8 cellular contexts compared by ENCODE assay signal in the genomic region with DNA sequence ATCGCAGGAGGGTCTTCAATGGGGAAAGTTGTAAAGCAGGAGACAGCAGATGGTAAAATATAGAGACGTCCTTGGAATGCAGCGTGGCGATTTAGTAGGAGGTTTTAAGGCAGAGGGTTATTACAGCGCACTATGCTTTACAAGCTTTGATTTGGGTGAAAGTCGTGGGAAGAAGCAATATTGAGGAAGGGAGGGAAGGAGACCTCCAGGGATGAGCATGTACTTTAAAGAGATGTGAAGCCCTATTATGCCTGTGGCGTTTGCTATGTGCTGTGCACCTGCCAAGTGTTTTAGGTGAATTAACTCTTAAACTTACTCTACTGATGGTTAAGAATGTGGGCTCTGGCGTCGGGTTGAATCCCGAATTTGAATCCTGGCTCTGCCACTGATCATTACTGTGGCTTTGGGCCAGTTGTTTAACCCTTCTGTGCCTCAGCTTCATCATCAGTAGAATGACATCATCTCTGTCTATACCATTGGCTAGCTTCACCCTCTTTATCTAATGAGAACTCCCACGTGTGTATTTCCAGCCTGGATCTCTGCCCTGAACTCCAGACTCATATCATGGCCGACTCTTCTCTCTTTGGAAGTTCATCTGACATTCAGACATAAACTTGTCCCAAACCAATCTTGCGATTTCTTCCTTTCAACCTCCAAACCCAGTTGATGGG. TPM values are rescaled to one million over a fixed set of nuclear protein-coding genes. Genes with fewer than 3 reads are reported as not detected.
A peak's percentile ranks its signal among the peaks of the same experiment; 100 is the strongest.
DNase-seq lines count a peak whose midpoint lies in the region; ATAC-seq and TF ChIP-seq lines count a peak whose summit lies in the region.

No MANE protein-coding gene starts in this region.

- H3K4me1 ChIP-seq in adrenal gland (replicated peaks in 1 of 2), result peaks cover 3 to 14% of the 10 kb centered on the region in 2 donors
- peaks cover 0 to 29% (median 18%) of the 10 kb centered on the region in 4 donors for H3K4me1 ChIP-seq in tibial artery

- TF ChIP-seq POLR2A in adrenal gland (IDR thresholded peaks at IDR 0.05), result no peak

- WGBS in adrenal gland, 4 donors, result 11 to 15% (median 12%) methylated on average over 13 of the region's 13 CpGs

- TF ChIP-seq CTCF in adrenal gland (IDR thresholded peaks at IDR 0.05) (no peak), tibial artery (IDR thresholded peaks at IDR 0.05) (no peak)

- H3K9me3 ChIP-seq in adrenal gland (replicated peaks in 1 of 3) (no peaks in the 10 kb centered on the region), tibial artery (no peaks in the 10 kb centered on the region)

- H3K27ac ChIP-seq in adrenal gland, result peak overlapping the region in 4 of 5 donors; percentile 4 to 85 (median 76)
- peak overlapping the region; percentile 76 to 82 for H3K27ac ChIP-seq in tibial artery

- H3K4me3 ChIP-seq in adrenal gland, result peak overlapping the region in 3 of 4 donors; percentile 73 to 88 (median 86)
- peak overlapping the region; percentile 74 to 85 for H3K4me3 ChIP-seq in tibial artery

- H3K27me3 ChIP-seq in adrenal gland, result no peaks in the 10 kb centered on the region
- peaks cover 0 to 25% of the 10 kb centered on the region in 2 donors for H3K27me3 ChIP-seq in tibial artery

- DNase-seq in NCI-H146 treated with DMSO at 0.1 percent for 48 hours (lab: John Stamatoyannopoulos, UW; ENCODE audit: unreplicated experiment) (peak; percentile 46), NCI-H146 (lab: John Stamatoyannopoulos, UW) (no peak), adrenal gland (no peak), iris pigment epithelial cell (ENCODE audit: low read depth) (peak; percentile 35), tibial artery (no peak)
- no peak for DNase-seq in stimulated activated CD4-positive, alpha-beta T cell treated with anti-CD3 and anti-CD28 coated beads, Interleukin-4, amount 100 ng/mL, for 1 hour

- ATAC-seq in HG02973 (IDR thresholded peaks at IDR 0.05; ENCODE audit: unreplicated experiment), result no peak
- no peak for ATAC-seq in GM21526 (IDR thresholded peaks at IDR 0.05; ENCODE audit: low FRiP score, unreplicated experiment)

- H3K36me3 ChIP-seq in adrenal gland (replicated peaks in 1 of 2) (no peaks in the 10 kb centered on the region), tibial artery (peaks cover 0 to 8% (median 0%) of the 10 kb centered on the region in 3 donors)

- intact Hi-C loops in adrenal gland (cut with DNase I), result no loop called here
- intact Hi-C loops in tibial artery (cut with DNase I; ENCODE audit: low total_unique reads), result loop anchor here (10.0 kb wide), 1 partner anchor 71 kb away; no protein-coding TSS in a partner anchor

RNA-seq across cellular contexts. Expression of a gene that starts 0.6 kb away (rescaled TPM):
- total RNA-seq in adrenal gland, result 10 to 100 TPM in 6 of 8 donors, 1 to 10 TPM in 2; 3.3 to 29.6 (median 15.0) TPM
- 10 to 100 TPM in 2 of 3 donors, 1 to 10 TPM in 1; 2.8 to 45.9 (median 24.3) TPM for polyA plus RNA-seq in adrenal gland

RNA-seq across cellular contexts. Expression of a gene that starts 22.2 kb away (rescaled TPM):
- 1 to 10 TPM in 6 of 8 donors, under 1 TPM in 2; 0.54 to 6.7 (median 3.2) TPM for total RNA-seq in adrenal gland
- polyA plus RNA-seq in adrenal gland, result 10 to 100 TPM in 1 of 3 donors, 1 to 10 TPM in 2; 2.2 to 10.8 (median 2.5) TPM

RNA-seq across cellular contexts. Expression of a gene that starts 27.0 kb away (rescaled TPM):
- not detected for total RNA-seq in adrenal gland
- polyA plus RNA-seq in adrenal gland, result under 1 TPM in 1 of 3 donors, not detected in 2; 0.17 TPM

RNA-seq across cellular contexts. Expression of a gene that starts 45.0 kb away (rescaled TPM):
- under 1 TPM in 3 of 8 donors, not detected in 5; 0.11 to 0.44 (median 0.34) TPM for total RNA-seq in adrenal gland
- polyA plus RNA-seq in adrenal gland, result 1 to 10 TPM in 1 of 3 donors, under 1 TPM in 2; 0.20 to 1.7 (median 0.24) TPM

Comparison
In these comparisons a context has a peak if more than half of its experiments do, and no peak if none do; other contexts are left out.
1. DNase-seq: peak in NCI-H146 treated with DMSO at 0.1 percent for 48 hours (single experiment) and iris pigment epithelial cell (single experiment); none in NCI-H146 (single experiment), adrenal gland (0 of 7), tibial artery (0 of 2) and stimulated activated CD4-positive, alpha-beta T cell treated with anti-CD3 and anti-CD28 coated beads, Interleukin-4, amount 100 ng/mL, for 1 hour (single experiment).